In the genomic region with DNA sequence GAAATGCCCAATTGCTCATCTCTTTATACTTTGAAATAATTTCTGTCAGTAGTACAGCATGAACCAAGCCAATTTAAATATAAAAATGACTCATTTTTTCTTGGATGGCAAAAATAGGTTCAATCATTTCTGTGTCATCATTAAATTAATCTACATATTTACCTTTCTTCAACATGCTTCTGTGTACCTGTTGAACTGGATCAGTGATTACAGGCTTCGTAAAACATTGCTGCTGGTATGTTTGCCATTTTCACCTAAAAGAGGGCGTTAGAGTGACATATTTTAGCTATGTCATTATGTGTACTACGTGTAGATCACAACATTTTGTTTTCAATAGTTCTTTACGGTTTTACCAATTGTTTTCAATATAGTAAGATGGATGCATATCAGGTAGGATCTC, we compare ENCODE assay signal across 32 cellular contexts.
"Had no signal": no experiment of that assay in that cellular context is flagged by ENCODE, and none has a peak within 500 bp of the region (broad histone marks: within the 10 kb centered on the region; RNA-seq: fewer than 3 reads in every experiment).

No MANE protein-coding gene starts in this region.

- H3K27ac ChIP-seq: adrenal gland, breast epithelium, gastroesophageal sphincter had no signal

- H3K27ac Mint-ChIP-seq: activated CD4-positive, alpha-beta memory T cell treated with anti-CD3 and anti-CD28 coated beads, Interleukin-2, amount 10 ng/mL, durations not matched to agents 7 days and 5 days; activated CD4-positive, alpha-beta T cell treated with anti-CD3 and anti-CD28 coated beads, Interleukin-2, amount 10 ng/mL, durations not matched to agents 7 days and 5 days; activated naive CD4-positive, alpha-beta T cell treated with anti-CD3 and anti-CD28 coated beads for 36 hours; activated naive CD4-positive, alpha-beta T cell treated with anti-CD3 and anti-CD28 coated beads, Interleukin-2, amount 50 U/mL, for 24 hours; activated naive CD8-positive, alpha-beta T cell treated with anti-CD3 and anti-CD28 coated beads for 36 hours; activated naive CD8-positive, alpha-beta T cell treated with anti-CD3 and anti-CD28 coated beads, Interleukin-2, amount 50 U/mL, for 24 hours; activated T-helper 17 cell treated with anti-CD3 and anti-CD28 coated beads, Interleukin-2, amount 50 U/mL, for 72 hours; brain; effector memory CD8-positive, alpha-beta T cell; T-helper 17 cell; T-helper 2 cell treated with Interferon-gamma antibody and Interleukin-4, amounts not matched to agents 5 μg/mL and 100 μg/mL, for 36 hours; WTC11 had no signal

- H3K4me1 ChIP-seq: adrenal gland, breast epithelium, gastroesophageal sphincter had no signal

- ATAC-seq: activated naive CD8-positive, alpha-beta T cell treated with anti-CD3 and anti-CD28 coated beads, Interleukin-2, amount 50 U/mL, for 24 hours; activated T-cell treated with anti-CD3 and anti-CD28 coated beads, Interleukin-2, amount 50 U/mL, for 4 hours; activated T-helper 17 cell treated with anti-CD3 and anti-CD28 coated beads, Interleukin-2, amount 50 U/mL, for 72 hours; effector memory CD8-positive, alpha-beta T cell; gastroesophageal sphincter; T-helper 17 cell; WTC11 had no signal

- H3K36me3 Mint-ChIP-seq: activated naive CD8-positive, alpha-beta T cell treated with anti-CD3 and anti-CD28 coated beads for 36 hours; brain; WTC11 had no signal

- H3K4me1 Mint-ChIP-seq: activated CD4-positive, alpha-beta memory T cell treated with anti-CD3 and anti-CD28 coated beads, Interleukin-2, amount 10 ng/mL, durations not matched to agents 7 days and 5 days; activated CD4-positive, alpha-beta T cell treated with anti-CD3 and anti-CD28 coated beads, Interleukin-2, amount 10 ng/mL, durations not matched to agents 7 days and 5 days; activated T-helper 17 cell treated with anti-CD3 and anti-CD28 coated beads, Interleukin-2, amount 50 U/mL, for 72 hours; brain; central memory CD8-positive, alpha-beta T cell; T-helper 17 cell had no signal

- H3K27me3 Mint-ChIP-seq: activated CD4-positive, alpha-beta memory T cell treated with anti-CD3 and anti-CD28 coated beads, Interleukin-2, amount 10 ng/mL, durations not matched to agents 7 days and 5 days; activated CD4-positive, alpha-beta T cell treated with anti-CD3 and anti-CD28 coated beads, Interleukin-2, amount 10 ng/mL, durations not matched to agents 7 days and 5 days; activated naive CD4-positive, alpha-beta T cell treated with anti-CD3 and anti-CD28 coated beads, Interleukin-2, amount 50 U/mL, for 24 hours; activated naive CD8-positive, alpha-beta T cell treated with anti-CD3 and anti-CD28 coated beads for 36 hours; activated naive CD8-positive, alpha-beta T cell treated with anti-CD3 and anti-CD28 coated beads, Interleukin-2, amount 50 U/mL, for 24 hours; activated T-helper 17 cell treated with anti-CD3 and anti-CD28 coated beads, Interleukin-2, amount 50 U/mL, for 72 hours; brain; central memory CD8-positive, alpha-beta T cell; effector memory CD8-positive, alpha-beta T cell; T-helper 17 cell had no signal

- DNase-seq: activated CD4-positive, alpha-beta memory T cell treated with anti-CD3 and anti-CD28 coated beads, Interleukin-2, amount 10 ng/mL, durations not matched to agents 7 days and 5 days; activated CD4-positive, alpha-beta T cell treated with anti-CD3 and anti-CD28 coated beads for 1 hour; activated CD4-positive, alpha-beta T cell treated with anti-CD3 and anti-CD28 coated beads for 4 hours; activated CD4-positive, alpha-beta T cell treated with anti-CD3 and anti-CD28 coated beads, Interleukin-2, amount 10 ng/mL, durations not matched to agents 7 days and 5 days; activated CD4-positive, alpha-beta T cell treated with anti-CD3 and anti-CD28 coated beads, Interleukin-2, amount 50 U/mL, for 4 hours; activated CD8-positive, alpha-beta memory T cell treated with anti-CD3 and anti-CD28 coated beads for 24 hours; activated effector memory CD4-positive, alpha-beta T cell treated with anti-CD3 and anti-CD28 coated beads, Interleukin-2, amount 50 U/mL, for 16 hours; activated naive CD4-positive, alpha-beta T cell treated with anti-CD3 and anti-CD28 coated beads for 36 hours; activated naive CD8-positive, alpha-beta T cell treated with anti-CD3 and anti-CD28 coated beads for 36 hours; activated naive CD8-positive, alpha-beta T cell treated with anti-CD3 and anti-CD28 coated beads, Interleukin-2, amount 50 U/mL, for 24 hours; activated T-cell treated with anti-CD3 and anti-CD28 coated beads, Interleukin-2, amount 50 U/mL, for 4 hours; adrenal gland; amygdala; aorta; cortex of kidney; dermis blood vessel endothelial cell; effector CD4-positive, alpha-beta T cell; effector memory CD8-positive, alpha-beta T cell; erythroblast; esophagus squamous epithelium; foreskin melanocyte; T-helper 1 cell; T-helper 17 cell; T1000 had no signal

- H3K36me3 ChIP-seq: adrenal gland, breast epithelium, esophagus squamous epithelium, gastroesophageal sphincter had no signal

- H3K9me3 Mint-ChIP-seq: activated CD4-positive, alpha-beta memory T cell treated with anti-CD3 and anti-CD28 coated beads, Interleukin-2, amount 10 ng/mL, durations not matched to agents 7 days and 5 days; activated CD4-positive, alpha-beta T cell treated with anti-CD3 and anti-CD28 coated beads, Interleukin-2, amount 10 ng/mL, durations not matched to agents 7 days and 5 days; activated naive CD4-positive, alpha-beta T cell treated with anti-CD3 and anti-CD28 coated beads for 36 hours; activated naive CD4-positive, alpha-beta T cell treated with anti-CD3 and anti-CD28 coated beads, Interleukin-2, amount 50 U/mL, for 24 hours; activated naive CD8-positive, alpha-beta T cell treated with anti-CD3 and anti-CD28 coated beads for 36 hours; activated naive CD8-positive, alpha-beta T cell treated with anti-CD3 and anti-CD28 coated beads, Interleukin-2, amount 50 U/mL, for 24 hours; activated T-cell treated with anti-CD3 and anti-CD28 coated beads, Interleukin-2, amount 50 U/mL, for 4 hours; activated T-helper 17 cell treated with anti-CD3 and anti-CD28 coated beads, Interleukin-2, amount 50 U/mL, for 72 hours; brain; central memory CD8-positive, alpha-beta T cell; effector memory CD8-positive, alpha-beta T cell; WTC11 had no signal

- H3K9me3 ChIP-seq: adrenal gland, breast epithelium, esophagus squamous epithelium, gastroesophageal sphincter had no signal

- H3K4me3 ChIP-seq: adrenal gland, breast epithelium, esophagus squamous epithelium, gastroesophageal sphincter had no signal

- H3K27me3 ChIP-seq: esophagus squamous epithelium, gastroesophageal sphincter had no signal

- H3K4me3 Mint-ChIP-seq: activated CD4-positive, alpha-beta memory T cell treated with anti-CD3 and anti-CD28 coated beads, Interleukin-2, amount 10 ng/mL, durations not matched to agents 7 days and 5 days; activated CD4-positive, alpha-beta T cell treated with anti-CD3 and anti-CD28 coated beads, Interleukin-2, amount 10 ng/mL, durations not matched to agents 7 days and 5 days; activated naive CD4-positive, alpha-beta T cell treated with anti-CD3 and anti-CD28 coated beads for 36 hours; activated naive CD4-positive, alpha-beta T cell treated with anti-CD3 and anti-CD28 coated beads, Interleukin-2, amount 50 U/mL, for 24 hours; activated naive CD8-positive, alpha-beta T cell treated with anti-CD3 and anti-CD28 coated beads for 36 hours; activated naive CD8-positive, alpha-beta T cell treated with anti-CD3 and anti-CD28 coated beads, Interleukin-2, amount 50 U/mL, for 24 hours; activated T-cell treated with anti-CD3 and anti-CD28 coated beads, Interleukin-2, amount 50 U/mL, for 4 hours; activated T-helper 17 cell treated with anti-CD3 and anti-CD28 coated beads, Interleukin-2, amount 50 U/mL, for 72 hours; brain; central memory CD8-positive, alpha-beta T cell; effector memory CD8-positive, alpha-beta T cell; T-helper 17 cell; T-helper 2 cell treated with Interferon-gamma antibody and Interleukin-4, amounts not matched to agents 5 μg/mL and 100 μg/mL, for 36 hours; WTC11 had no signal
